11 cellular contexts compared by ENCODE assay signal in the genomic region with DNA sequence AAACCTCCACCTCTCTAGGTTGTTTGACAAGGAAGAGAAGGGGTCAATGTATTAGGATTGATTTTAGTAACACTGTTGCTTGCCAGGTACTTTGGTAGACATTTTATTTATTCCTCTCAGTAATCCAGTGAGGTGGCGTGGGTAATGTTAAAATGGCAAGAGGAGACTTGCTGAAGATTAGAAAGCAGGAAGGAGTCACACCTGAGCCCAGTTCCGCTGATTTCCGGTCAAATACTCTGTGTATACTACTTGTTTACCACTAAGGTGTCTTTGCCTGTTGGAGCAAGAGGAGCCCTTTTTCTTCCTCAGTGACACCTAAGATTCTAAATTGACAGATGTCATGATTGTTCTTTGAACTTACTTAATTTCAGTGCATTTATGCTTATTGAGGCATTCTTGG. TPM values are rescaled to one million over a fixed set of nuclear protein-coding genes. Genes with fewer than 3 reads are reported as not detected.
DNase-seq lines count a peak whose midpoint lies in the region; ATAC-seq, FAIRE-seq and TF ChIP-seq lines count a peak whose summit lies in the region.
"Had no signal": no experiment of that assay in that cellular context is flagged by ENCODE, and none has a peak within 500 bp of the region (broad histone marks: within the 10 kb centered on the region; RNA-seq: fewer than 3 reads in every experiment).

No MANE protein-coding gene starts in this region.

- peak overlapping the region; percentile 10 for H3K27ac Mint-ChIP-seq in MCF 10A (ENCODE audit: low read depth, unreplicated experiment)
- peak overlapping the region; percentile 23 for H3K27ac Mint-ChIP-seq in activated CD8-positive, alpha-beta T cell treated with anti-CD3 and anti-CD28 coated beads for 36 hours

- dilution Hi-C loops in mammary epithelial cell (cut with HindIII; ENCODE audit: low sequenced_read_pairs) (no loop called here), keratinocyte (cut with MboI; ENCODE audit: extremely low pct_ligation_motif_present, low sequenced_read_pairs) (no loop called here)

- H3K36me3 ChIP-seq in mammary epithelial cell (ENCODE audit: insufficient read depth, low read length) (peaks cover 4% of the 10 kb centered on the region), keratinocyte (ENCODE audit: control insufficient read depth in 2 of 2, extremely low read depth in 1 of 2, insufficient read depth in 2 of 2, low read length in 2 of 2) (peaks cover 5 to 10% of the 10 kb centered on the region in 2 experiments), subcutaneous abdominal adipose tissue (ENCODE audit: control insufficient read depth in 5 of 5, insufficient read depth in 5 of 5, low read length in 5 of 5) (peaks cover 2 to 17% (median 10%) of the 10 kb centered on the region in 5 donors)

- peak overlapping the region; percentile 95 for H3K4me3 Mint-ChIP-seq in MCF 10A (ENCODE audit: unreplicated experiment)
- H3K4me3 Mint-ChIP-seq in activated CD8-positive, alpha-beta T cell treated with anti-CD3 and anti-CD28 coated beads for 36 hours = peak overlapping the region; percentile 92

- CTCF ChIA-PET in MCF 10A (lab: Yijun Ruan, JAX) (interaction anchor here (1.0 to 3.9 kb wide), 4 partner anchors 8 to 284 kb away, joined by 3 to 19 read pairs (median 6); no protein-coding TSS in a partner anchor), mammary epithelial cell (lab: Charles Lee; ENCODE audit: low non-redundant PET) (interaction anchor here (0.6 kb wide), 1 partner anchor 1059 kb away, joined by 5 read pairs; no protein-coding TSS in a partner anchor)
- CTCF ChIA-PET in activated CD8-positive, alpha-beta T cell treated with anti-CD3 and anti-CD28 coated beads for 36 hours (lab: Charles Lee) = interaction anchor here (1.1 to 10.5 kb wide), 12 partner anchors 15 to 287 kb away, joined by 3 to 138 read pairs (median 4); no protein-coding TSS in a partner anchor

- no peaks in the 10 kb centered on the region for H3K9me1 ChIP-seq in keratinocyte (ENCODE audit: control insufficient read depth, extremely low read depth, insufficient read depth, low read length)

- H3K4me1 ChIP-seq in mammary epithelial cell (ENCODE audit: insufficient read depth, low read length) (peaks cover 24% of the 10 kb centered on the region), keratinocyte (ENCODE audit: control insufficient read depth, extremely low read depth, insufficient read depth, low read length) (peaks cover 23% of the 10 kb centered on the region), subcutaneous abdominal adipose tissue (ENCODE audit: control insufficient read depth in 5 of 5, insufficient read depth in 5 of 5, low read length in 5 of 5) (peaks cover 10 to 47% (median 33%) of the 10 kb centered on the region in 5 donors)

- H4K20me1 ChIP-seq in mammary epithelial cell (ENCODE audit: insufficient read depth, low read length) (no peaks in the 10 kb centered on the region), keratinocyte (ENCODE audit: control insufficient read depth, extremely low read depth, insufficient read depth, low read length) (no peaks in the 10 kb centered on the region)

- H3K27me3 Mint-ChIP-seq in MCF 10A (ENCODE audit: insufficient read depth, unreplicated experiment) = no peaks in the 10 kb centered on the region
- no peaks in the 10 kb centered on the region for H3K27me3 Mint-ChIP-seq in activated CD8-positive, alpha-beta T cell treated with anti-CD3 and anti-CD28 coated beads for 36 hours

- H2AFZ ChIP-seq in mammary epithelial cell (ENCODE audit: low read depth, low read length) = no peak overlapping the region
- peak overlapping the region; percentile 55 for H2AFZ ChIP-seq in keratinocyte (ENCODE audit: control insufficient read depth, low read length)

- in situ Hi-C loops in mammary epithelial cell (cut with MboI; ENCODE audit: low sequenced_read_pairs in 2 of 2) = no loop called here

- no peak for TF ChIP-seq CTCF in MCF 10A (IDR thresholded peaks at IDR 0.05; ENCODE audit: unreplicated experiment)
- no peak for TF ChIP-seq CTCF in mammary epithelial cell (conservative IDR thresholded peaks at IDR 0.05 in 1 of 2, IDR thresholded peaks at IDR 0.05 in 1 of 2; ENCODE audit: extremely low read depth in 1 of 2, insufficient read depth in 1 of 2, low read depth in 1 of 2, low read length in 2 of 2)
- no peak for TF ChIP-seq CTCF in activated CD8-positive, alpha-beta T cell treated with anti-CD3 and anti-CD28 coated beads for 36 hours (IDR thresholded peaks at IDR 0.05)
- no peak for TF ChIP-seq CTCF in keratinocyte (optimal IDR thresholded peaks at IDR 0.05 in 1 of 3, IDR thresholded peaks at IDR 0.05 in 1 of 3, conservative IDR thresholded peaks at IDR 0.05 in 1 of 3; ENCODE audit: extremely low read depth in 1 of 3, insufficient read depth in 2 of 3, low read length in 3 of 3)

- H3K9me3 ChIP-seq in mammary epithelial cell (replicated peaks; ENCODE audit: insufficient read depth, low read length) (no peaks in the 10 kb centered on the region), keratinocyte (ENCODE audit: control insufficient read depth, low read depth, low read length) (no peaks in the 10 kb centered on the region), subcutaneous abdominal adipose tissue (ENCODE audit: control insufficient read depth in 5 of 5, low read length in 5 of 5) (no peaks in the 10 kb centered on the region)
- H3K9me3 ChIP-seq: upper lobe of right lung had no signal

- no peak for ATAC-seq in activated CD8-positive, alpha-beta T cell treated with anti-CD3 and anti-CD28 coated beads for 36 hours
- ATAC-seq: upper lobe of right lung had no signal

- POLR2A ChIA-PET in MCF 10A (lab: Yijun Ruan, JAX) = interaction anchor here (1.6 kb wide), 1 partner anchor 470 kb away, joined by 3 read pairs; no protein-coding TSS in a partner anchor
- POLR2A ChIA-PET in activated CD8-positive, alpha-beta T cell treated with anti-CD3 and anti-CD28 coated beads for 36 hours (lab: Charles Lee) = interaction anchor here (1.5 to 3.3 kb wide), 2 partner anchors 12 to 285 kb away, joined by 4 to 11 read pairs; no protein-coding TSS in a partner anchor

- H3K27ac ChIP-seq in mammary epithelial cell (ENCODE audit: insufficient read depth, low read depth, low read length) = no peak overlapping the region
- H3K27ac ChIP-seq in keratinocyte (ENCODE audit: control insufficient read depth, insufficient read depth, low read length) = peak overlapping the region; percentile 86
- H3K27ac ChIP-seq in subcutaneous abdominal adipose tissue (ENCODE audit: low read depth, low read length) = peak overlapping the region; percentile 84
- H3K27ac ChIP-seq: upper lobe of right lung had no signal

- no peaks in the 10 kb centered on the region for H3K27me3 ChIP-seq in mammary epithelial cell (ENCODE audit: insufficient read depth, low read length)
- no peaks in the 10 kb centered on the region for H3K27me3 ChIP-seq in keratinocyte (ENCODE audit: control insufficient read depth, extremely low read depth, insufficient read depth, low read length)
- no peaks in the 10 kb centered on the region for H3K27me3 ChIP-seq in subcutaneous abdominal adipose tissue (ENCODE audit: control insufficient read depth in 5 of 5, insufficient read depth in 4 of 5, low read length in 5 of 5)
- H3K27me3 ChIP-seq: upper lobe of right lung had no signal

- H3K9me3 Mint-ChIP-seq in MCF 10A (ENCODE audit: unreplicated experiment) = no peaks in the 10 kb centered on the region
- no peaks in the 10 kb centered on the region for H3K9me3 Mint-ChIP-seq in activated CD8-positive, alpha-beta T cell treated with anti-CD3 and anti-CD28 coated beads for 36 hours

- H3K9ac ChIP-seq in mammary epithelial cell (ENCODE audit: insufficient read depth, low read length) (no peak overlapping the region), keratinocyte (ENCODE audit: control insufficient read depth, extremely low read depth, insufficient read depth, low read length) (peak overlapping the region; percentile 93), subcutaneous abdominal adipose tissue (ENCODE audit: low read length in 5 of 5) (peak overlapping the region in 3 of 5 donors; percentile 21 to 54 (median 48))

- FAIRE-seq in keratinocyte (lab: Jason Lieb, UNC) = peak; percentile 44
- FAIRE-seq: endothelial cell of umbilical vein had no signal

- H3K36me3 Mint-ChIP-seq in MCF 10A (ENCODE audit: insufficient read depth, unreplicated experiment) = peaks cover 36% of the 10 kb centered on the region
- peaks cover 24% of the 10 kb centered on the region for H3K36me3 Mint-ChIP-seq in activated CD8-positive, alpha-beta T cell treated with anti-CD3 and anti-CD28 coated beads for 36 hours (ENCODE audit: low read depth)

- BruUV-seq in MCF 10A (replicated peaks; lab: Mats Ljungman, UMichigan) (no TSS peak), mammary epithelial cell (replicated peaks; lab: Mats Ljungman, UMichigan) (no TSS peak)

- DNase-seq in MCF 10A (ENCODE audit: unreplicated experiment) (no peak), mammary epithelial cell (no peak), keratinocyte (ENCODE audit: low read depth, low spot score) (no peak), NCI-H2029 treated with DMSO at 0.1 percent for 48 hours (lab: John Stamatoyannopoulos, UW) (no peak), activated gamma-delta T cell treated with Interleukin-2 at 50 U/mL for 16 hours (no peak), NCI-H526 treated with DMSO at 0.1 percent for 48 hours (lab: John Stamatoyannopoulos, UW) (no peak)
- DNase-seq in activated CD8-positive, alpha-beta T cell treated with anti-CD3 and anti-CD28 coated beads for 36 hours = no peak
- DNase-seq: NCI-H1694 treated with DMSO at 0.1 percent for 48 hours, upper lobe of right lung had no signal

- no peak overlapping the region for H3K4me3 ChIP-seq in mammary epithelial cell (replicated peaks in 1 of 3; ENCODE audit: insufficient read depth in 1 of 3, low read depth in 2 of 3, low read length in 3 of 3)
- peak overlapping the region; percentile 83 to 91 (median 87) for H3K4me3 ChIP-seq in keratinocyte (ENCODE audit: control insufficient read depth in 2 of 3, extremely low read depth in 1 of 3, insufficient read depth in 2 of 3, low read depth in 1 of 3, low read length in 3 of 3)
- H3K4me3 ChIP-seq in subcutaneous abdominal adipose tissue (ENCODE audit: low read depth in 1 of 5, low read length in 5 of 5) = no peak overlapping the region

- H3K79me2 ChIP-seq in mammary epithelial cell (ENCODE audit: insufficient read depth, low read length) = peaks cover 62% of the 10 kb centered on the region
- H3K79me2 ChIP-seq in keratinocyte (ENCODE audit: control insufficient read depth, insufficient read depth, low read length) = peaks cover 57% of the 10 kb centered on the region

- H3K4me1 Mint-ChIP-seq in MCF 10A (ENCODE audit: insufficient read depth, unreplicated experiment) = peaks cover 19% of the 10 kb centered on the region
- H3K4me1 Mint-ChIP-seq in activated CD8-positive, alpha-beta T cell treated with anti-CD3 and anti-CD28 coated beads for 36 hours (ENCODE audit: low read depth) = peaks cover 30% of the 10 kb centered on the region

- 82% methylated on average over 3 of the region's 3 CpGs for WGBS in mammary epithelial cell (ENCODE audit: low coverage, missing lambda C conversion rate)

- H3K4me2 ChIP-seq in mammary epithelial cell (ENCODE audit: insufficient read depth, low read depth, low read length) (no peak overlapping the region), keratinocyte (ENCODE audit: control insufficient read depth, extremely low read depth, insufficient read depth, low read depth, low read length) (peak overlapping the region; percentile 94)

- intact Hi-C loops in MCF 10A (cut with micrococcal nuclease) (no loop called here), mammary epithelial cell (cut with micrococcal nuclease) (loop anchor here (5.0 kb wide), 1 partner anchor 966 kb away; no protein-coding TSS in a partner anchor)
- intact Hi-C loops in activated CD8-positive, alpha-beta T cell treated with anti-CD3 and anti-CD28 coated beads for 36 hours (cut with micrococcal nuclease) = loop anchor here (2.0 kb wide), 1 partner anchor 284 kb away; no protein-coding TSS in a partner anchor

RNA-seq across cellular contexts. Expression of gene OXNAD1, which starts 1.7 kb away (rescaled TPM):
- total RNA-seq in MCF 10A (2022) = 19.0 and 27.6 TPM in 2 replicates
- 10 to 100 TPM; 11.3 to 13.7 TPM for total RNA-seq in mammary epithelial cell
- polyA plus RNA-seq in mammary epithelial cell = 8.4 TPM
- polyA minus RNA-seq in mammary epithelial cell = 16.7 TPM
- 10 to 100 TPM; 37.0 to 38.8 TPM for total RNA-seq in activated CD8-positive, alpha-beta T cell treated with anti-CD3 and anti-CD28 coated beads for 36 hours
- polyA plus RNA-seq in keratinocyte = 11.8 to 15.2 TPM (median 13.0 TPM) in 3 replicates
- polyA plus RNA-seq in keratinocyte (2011; ENCODE audit: low read depth) = 5.4 TPM
- polyA plus RNA-seq in keratinocyte (2011; cell fraction: cytosol; rRNA removed) = 10.8 and 12.8 TPM in 2 replicates
- polyA plus RNA-seq in keratinocyte (2011; cell fraction: nucleus; rRNA removed) = 10.4 and 13.0 TPM in 2 replicates
- 9.6 TPM in 2 replicates for polyA plus RNA-seq in keratinocyte (2012; ENCODE audit: low replicate concordance)
- polyA minus RNA-seq in keratinocyte = 7.9 to 16.0 TPM (median 13.3 TPM) in 3 replicates
- polyA minus RNA-seq in keratinocyte (2011; cell fraction: cytosol; rRNA and poly(A)+ RNA removed) = 10.2 TPM
- polyA minus RNA-seq in keratinocyte (2011; cell fraction: nucleus; rRNA and poly(A)+ RNA removed) = 6.4 and 11.9 TPM in 2 replicates

RNA-seq across cellular contexts. Expression of gene DPH3, which starts 2.0 kb away (rescaled TPM):
- total RNA-seq in MCF 10A (2022) (30.5 and 39.8 TPM in 2 replicates), mammary epithelial cell (10 to 100 TPM; 16.3 to 27.8 TPM)
- polyA plus RNA-seq in mammary epithelial cell (10.2 TPM), keratinocyte (17.4 to 36.7 TPM (median 23.4 TPM) in 3 replicates)
- polyA minus RNA-seq in mammary epithelial cell (2.6 TPM), keratinocyte (6.3 to 13.6 TPM (median 12.1 TPM) in 3 replicates)
- total RNA-seq in activated CD8-positive, alpha-beta T cell treated with anti-CD3 and anti-CD28 coated beads for 36 hours = 10 to 100 TPM; 18.2 to 19.9 TPM
- polyA plus RNA-seq in keratinocyte (2011; ENCODE audit: low read depth) = 11.6 TPM
- 17.2 and 38.1 TPM in 2 replicates for polyA plus RNA-seq in keratinocyte (2011; cell fraction: cytosol; rRNA removed)
- polyA plus RNA-seq in keratinocyte (2011; cell fraction: nucleus; rRNA removed) = 5.2 and 7.8 TPM in 2 replicates
- polyA plus RNA-seq in keratinocyte (2012; ENCODE audit: low replicate concordance) = 26.0 and 33.8 TPM in 2 replicates
- polyA minus RNA-seq in keratinocyte (2011; cell fraction: cytosol; rRNA and poly(A)+ RNA removed) = 21.5 TPM
- 2.8 and 4.3 TPM in 2 replicates for polyA minus RNA-seq in keratinocyte (2011; cell fraction: nucleus; rRNA and poly(A)+ RNA removed)

Comparison
In these comparisons a context has a peak if more than half of its experiments do, and no peak if none do; other contexts are left out.
1. H3K4me3 ChIP-seq: peak in keratinocyte (3 of 3); none in mammary epithelial cell (0 of 3) and subcutaneous abdominal adipose tissue (0 of 5).